In the genomic region with DNA sequence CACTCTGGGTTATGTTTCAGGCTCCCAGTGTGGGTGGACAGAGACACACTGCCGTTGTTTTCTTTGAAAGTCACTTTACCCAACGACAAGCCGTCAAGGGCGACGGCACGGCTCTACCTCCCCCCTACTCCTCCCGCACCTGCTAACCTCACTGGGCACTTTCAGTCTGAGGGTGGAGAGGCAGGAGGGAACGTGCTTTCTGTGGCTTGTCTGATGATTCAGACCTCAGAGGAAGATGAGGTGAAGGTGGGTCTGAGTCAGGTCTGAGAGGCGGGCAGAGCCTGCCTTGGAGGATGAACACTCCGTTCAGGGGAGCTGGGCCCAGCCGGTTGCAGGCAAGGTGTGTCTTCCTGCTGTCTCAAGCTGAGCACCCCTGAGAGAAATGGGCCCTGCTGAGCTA, we compare ENCODE assay signal across 9 cellular contexts.
DNase-seq lines count a peak whose midpoint lies in the region; ATAC-seq and TF ChIP-seq lines count a peak whose summit lies in the region.
"Had no signal": no experiment of that assay in that cellular context is flagged by ENCODE, and none has a peak within 500 bp of the region (broad histone marks: within the 10 kb centered on the region; RNA-seq: fewer than 3 reads in every experiment).

No MANE protein-coding gene starts in this region.

- TF ChIP-seq CTCF in foreskin fibroblast (IDR thresholded peaks at IDR 0.05; ENCODE audit: low read depth, low read length): no peak

- H3K4me1 ChIP-seq in thymus (ENCODE audit: control insufficient read depth, insufficient read depth, low read length): peaks cover 56% of the 10 kb centered on the region
- H3K4me1 ChIP-seq: neural progenitor cell had no signal

- CTCF ChIA-PET in activated naive CD4-positive, alpha-beta T cell treated with anti-CD3 and anti-CD28 coated beads for 36 hours (lab: Charles Lee): no interaction called here

- H3K4me3 ChIP-seq in thymus (ENCODE audit: low read length) (no peak overlapping the region), foreskin fibroblast (ENCODE audit: low read depth in 1 of 2, low read length in 2 of 2) (no peak overlapping the region)
- H3K4me3 ChIP-seq: neural progenitor cell had no signal

- H3K9me3 ChIP-seq in thymus (ENCODE audit: control insufficient read depth): no peaks in the 10 kb centered on the region

- H3K27ac ChIP-seq in thymus (ENCODE audit: low read depth): peak overlapping the region; percentile 57
- H3K27ac ChIP-seq: neural progenitor cell had no signal

- no peaks in the 10 kb centered on the region for H3K27me3 ChIP-seq in thymus (ENCODE audit: control insufficient read depth, insufficient read depth)
- H3K27me3 ChIP-seq: neural progenitor cell had no signal

- H3K4me3 Mint-ChIP-seq in activated naive CD4-positive, alpha-beta T cell treated with anti-CD3 and anti-CD28 coated beads for 36 hours: no peak overlapping the region
- H3K4me3 Mint-ChIP-seq: neural progenitor cell had no signal

- 7% methylated on average over 11 of the region's 11 CpGs for WGBS in thymus

- no peak for ATAC-seq in GM19324 (IDR thresholded peaks at IDR 0.05; ENCODE audit: low FRiP score, unreplicated experiment)
- ATAC-seq: HCT116 had no signal

- H3K9me3 Mint-ChIP-seq in activated naive CD4-positive, alpha-beta T cell treated with anti-CD3 and anti-CD28 coated beads for 36 hours: no peaks in the 10 kb centered on the region

- H3K27me3 Mint-ChIP-seq in activated naive CD4-positive, alpha-beta T cell treated with anti-CD3 and anti-CD28 coated beads for 36 hours (ENCODE audit: low read depth): peaks cover 13% of the 10 kb centered on the region

- H3K36me3 ChIP-seq in thymus (ENCODE audit: control insufficient read depth, insufficient read depth): no peaks in the 10 kb centered on the region
- H3K36me3 ChIP-seq: neural progenitor cell had no signal

- intact Hi-C loops in activated naive CD4-positive, alpha-beta T cell treated with anti-CD3 and anti-CD28 coated beads for 36 hours (cut with micrococcal nuclease): loop anchor here (1.0 to 5.0 kb wide), 4 partner anchors 147 to 331 kb away; a partner anchor contains a TSS

- peaks cover 46% of the 10 kb centered on the region for H3K4me1 Mint-ChIP-seq in activated naive CD4-positive, alpha-beta T cell treated with anti-CD3 and anti-CD28 coated beads for 36 hours (ENCODE audit: low read depth)

- no peak overlapping the region for H3K27ac Mint-ChIP-seq in activated naive CD4-positive, alpha-beta T cell treated with anti-CD3 and anti-CD28 coated beads for 36 hours
- H3K27ac Mint-ChIP-seq: neural progenitor cell had no signal

- DNase-seq in activated CD4-positive, alpha-beta T cell treated with anti-CD3 and anti-CD28 coated beads, Interleukin-2, amount 50 U/mL, for 1 hour: peak; percentile 30
- peak; percentile 86 for DNase-seq in activated naive CD4-positive, alpha-beta T cell treated with anti-CD3 and anti-CD28 coated beads for 36 hours
- peak; percentile 83 for DNase-seq in stimulated activated CD4-positive, alpha-beta T cell treated with anti-CD3 and anti-CD28 coated beads, Interleukin-15, amount 100 ng/mL, for 24 hours
- DNase-seq in foreskin fibroblast (no peak), OCI-M1 (lab: John Stamatoyannopoulos, UW) (no peak)

- H3K36me3 Mint-ChIP-seq in activated naive CD4-positive, alpha-beta T cell treated with anti-CD3 and anti-CD28 coated beads for 36 hours (ENCODE audit: low read depth): no peaks in the 10 kb centered on the region
- H3K36me3 Mint-ChIP-seq: neural progenitor cell had no signal

Comparison
In these comparisons a context has a peak if more than half of its experiments do, and no peak if none do; other contexts are left out.
1. DNase-seq: peak in activated CD4-positive, alpha-beta T cell treated with anti-CD3 and anti-CD28 coated beads, Interleukin-2, amount 50 U/mL, for 1 hour (single experiment), activated naive CD4-positive, alpha-beta T cell treated with anti-CD3 and anti-CD28 coated beads for 36 hours (single experiment) and stimulated activated CD4-positive, alpha-beta T cell treated with anti-CD3 and anti-CD28 coated beads, Interleukin-15, amount 100 ng/mL, for 24 hours (single experiment); none in foreskin fibroblast (0 of 2) and OCI-M1 (single experiment).